8 cellular contexts compared by ENCODE assay signal in the genomic region with DNA sequence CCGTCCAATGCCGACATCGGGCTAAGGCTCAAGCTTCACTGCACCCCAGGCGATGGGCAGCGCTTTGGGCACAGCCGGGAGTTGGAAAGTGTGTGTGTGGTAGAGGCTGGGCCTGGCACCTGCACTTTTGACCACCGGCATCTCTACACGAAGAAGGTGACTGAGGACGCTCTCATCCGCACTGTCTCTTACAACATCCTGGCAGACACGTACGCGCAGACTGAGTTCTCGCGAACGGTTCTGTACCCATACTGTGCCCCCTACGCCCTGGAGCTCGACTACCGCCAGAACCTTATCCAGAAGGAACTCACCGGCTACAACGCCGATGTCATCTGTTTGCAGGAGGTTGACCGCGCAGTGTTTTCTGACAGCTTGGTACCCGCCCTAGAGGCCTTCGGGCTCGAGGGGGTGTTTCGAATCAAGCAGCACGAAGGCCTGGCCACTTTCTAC. TPM values are rescaled to one million over a fixed set of nuclear protein-coding genes. Genes with fewer than 3 reads are reported as not detected.
DNase-seq lines count a peak whose midpoint lies in the region; ATAC-seq and TF ChIP-seq lines count a peak whose summit lies in the region.

No MANE protein-coding gene starts in this region.

- peak overlapping the region; percentile 99 for H3K4me3 Mint-ChIP-seq in activated T-cell treated with anti-CD3 and anti-CD28 coated beads, Interleukin-2, amount 50 U/mL, for 4 hours
- H3K4me3 Mint-ChIP-seq in progenitor cell of endocrine pancreas (ENCODE audit: low read depth) = peak overlapping the region; percentile 91

- ATAC-seq in GM19324 (IDR thresholded peaks at IDR 0.05; ENCODE audit: low FRiP score, unreplicated experiment) (peak; percentile 19), GM19328 (IDR thresholded peaks at IDR 0.05; ENCODE audit: unreplicated experiment) (no peak)
- ATAC-seq in activated T-cell treated with anti-CD3 and anti-CD28 coated beads, Interleukin-2, amount 50 U/mL, for 4 hours = peak; percentile 42

- H3K9me3 Mint-ChIP-seq in activated T-cell treated with anti-CD3 and anti-CD28 coated beads, Interleukin-2, amount 50 U/mL, for 4 hours = no peaks in the 10 kb centered on the region
- no peaks in the 10 kb centered on the region for H3K9me3 Mint-ChIP-seq in progenitor cell of endocrine pancreas (ENCODE audit: low read depth)

- H3K27me3 Mint-ChIP-seq in activated T-cell treated with anti-CD3 and anti-CD28 coated beads, Interleukin-2, amount 50 U/mL, for 4 hours (ENCODE audit: low read depth) = no peaks in the 10 kb centered on the region
- H3K27me3 Mint-ChIP-seq in progenitor cell of endocrine pancreas = no peaks in the 10 kb centered on the region

- DNase-seq in ACHN = peak; percentile 34
- peak; percentile 22 for DNase-seq in NCI-H226
- DNase-seq in activated T-cell treated with anti-CD3 and anti-CD28 coated beads, Interleukin-2, amount 50 U/mL, for 4 hours = peak; percentile 18
- peak; percentile 51 to 73 for DNase-seq in foreskin fibroblast
- no peak for DNase-seq in progenitor cell of endocrine pancreas (ENCODE audit: low spot score, unreplicated experiment)
- DNase-seq in HuH-7.5 (ENCODE audit: low spot score) = no peak

- peak overlapping the region; percentile 94 for H3K27ac Mint-ChIP-seq in progenitor cell of endocrine pancreas

- peaks cover 18% of the 10 kb centered on the region for H3K36me3 Mint-ChIP-seq in activated T-cell treated with anti-CD3 and anti-CD28 coated beads, Interleukin-2, amount 50 U/mL, for 4 hours (ENCODE audit: insufficient read depth)
- H3K36me3 Mint-ChIP-seq in progenitor cell of endocrine pancreas (ENCODE audit: insufficient read depth) = peaks cover 7% of the 10 kb centered on the region

- peak overlapping the region; percentile 82 to 97 for H3K4me3 ChIP-seq in foreskin fibroblast (ENCODE audit: low read depth in 1 of 2, low read length in 2 of 2)

- peaks cover 44% of the 10 kb centered on the region for H3K4me1 Mint-ChIP-seq in activated T-cell treated with anti-CD3 and anti-CD28 coated beads, Interleukin-2, amount 50 U/mL, for 4 hours (ENCODE audit: low read depth)
- peaks cover 14% of the 10 kb centered on the region for H3K4me1 Mint-ChIP-seq in progenitor cell of endocrine pancreas (ENCODE audit: low read depth)

- in situ Hi-C loops in ACHN (cut with HindIII; ENCODE audit: low pct_ligation_motif_present, low pct_unique_long_range_greater_than_20kb, low sequenced_read_pairs) = no loop called here

- TF ChIP-seq CTCF in foreskin fibroblast (IDR thresholded peaks at IDR 0.05; ENCODE audit: low read depth, low read length) = no peak
- no peak for TF ChIP-seq CTCF in progenitor cell of endocrine pancreas (IDR thresholded peaks at IDR 0.05; ENCODE audit: unreplicated experiment)

RNA-seq across cellular contexts. Expression of a gene that starts 1.0 kb away (rescaled TPM):
- 10 to 100 TPM; 42.4 to 44.7 (median 43.9) TPM for total RNA-seq in activated T-cell treated with anti-CD3 and anti-CD28 coated beads, Interleukin-2, amount 50 U/mL, for 4 hours
- total RNA-seq in progenitor cell of endocrine pancreas = 14.5 and 15.4 TPM in 2 replicates

RNA-seq across cellular contexts. Expression of a gene that starts 13.0 kb away (rescaled TPM):
- under 1 TPM in 1 of 3 donors, not detected in 2; 0.05 TPM for total RNA-seq in activated T-cell treated with anti-CD3 and anti-CD28 coated beads, Interleukin-2, amount 50 U/mL, for 4 hours
- 1.1 and 1.2 TPM in 2 replicates for total RNA-seq in progenitor cell of endocrine pancreas

RNA-seq across cellular contexts. Expression of a gene that starts 40.0 kb away (rescaled TPM):
- 10 to 100 TPM; 86.6 to 97.7 (median 92.3) TPM for total RNA-seq in activated T-cell treated with anti-CD3 and anti-CD28 coated beads, Interleukin-2, amount 50 U/mL, for 4 hours
- 133 and 134 TPM in 2 replicates for total RNA-seq in progenitor cell of endocrine pancreas

Comparison
In these comparisons a context has a peak if more than half of its experiments do, and no peak if none do; other contexts are left out.
1. DNase-seq: peak in ACHN (single experiment), NCI-H226 (single experiment), activated T-cell treated with anti-CD3 and anti-CD28 coated beads, Interleukin-2, amount 50 U/mL, for 4 hours (single experiment) and foreskin fibroblast (2 of 2); none in progenitor cell of endocrine pancreas (single experiment) and HuH-7.5 (single experiment).